ENCODE assay signal across 27 cellular contexts in the genomic region with DNA sequence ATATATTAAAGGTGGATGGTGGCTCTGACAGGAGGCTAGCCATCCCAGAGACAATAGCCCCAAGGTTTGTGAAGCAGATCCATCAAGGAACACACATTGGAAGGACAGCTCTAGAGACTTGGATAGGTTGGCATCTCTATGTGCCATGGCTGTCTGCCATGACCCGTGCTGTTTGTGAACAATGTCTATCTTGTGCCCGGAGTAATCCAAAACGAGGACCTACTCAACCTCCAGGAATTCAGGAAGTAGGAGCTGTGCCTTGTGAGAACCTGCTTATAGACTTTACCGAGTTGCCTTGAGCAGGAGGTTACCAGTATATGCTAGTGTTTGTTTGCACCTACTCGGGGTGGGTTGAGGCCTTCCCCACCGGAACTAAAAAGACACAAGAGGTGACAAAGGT. TPM values are rescaled to one million over a fixed set of nuclear protein-coding genes. Genes with fewer than 3 reads are reported as not detected.
DNase-seq lines count a peak whose midpoint lies in the region; ATAC-seq and TF ChIP-seq lines count a peak whose summit lies in the region.
"Had no signal": no experiment of that assay in that cellular context is flagged by ENCODE, and none has a peak within 500 bp of the region (broad histone marks: within the 10 kb centered on the region; RNA-seq: fewer than 3 reads in every experiment).

No MANE protein-coding gene starts in this region.

- H3K9me3 ChIP-seq in GM23248 (ENCODE audit: low read depth), result no peaks in the 10 kb centered on the region
- no peaks in the 10 kb centered on the region for H3K9me3 ChIP-seq in PC-3 (ENCODE audit: low read length)
- H3K9me3 ChIP-seq in gastrocnemius medialis, result no peaks in the 10 kb centered on the region
- H3K9me3 ChIP-seq: lower lobe of right lung, tibial nerve had no signal

- WGBS in GM23248 (ENCODE audit: low coverage in 1 of 2, low lambda C conversion rate in 2 of 2, missing lambda C conversion rate in 2 of 2), 2 experiments, result 70% methylated on average over 6 of the region's 6 CpGs

- H3K4me3 Mint-ChIP-seq in type B pancreatic cell, result no peak overlapping the region
- H3K4me3 Mint-ChIP-seq in activated T-cell treated with anti-CD3 and anti-CD28 coated beads, Interleukin-2, amount 50 U/mL, for 72 hours, result no peak overlapping the region
- H3K4me3 Mint-ChIP-seq: activated CD8-positive, alpha-beta T cell treated with anti-CD3 and anti-CD28 coated beads for 36 hours; activated naive CD8-positive, alpha-beta T cell treated with anti-CD3 and anti-CD28 coated beads, Interleukin-2, amount 10 ng/mL, durations not matched to agents 7 days and 5 days; central memory CD8-positive, alpha-beta T cell; dendritic cell treated with granulocyte-macrophage colony-stimulating factor and Interleukin-4, amounts not matched to agents 40 ng/mL and 50 ng/mL, for 4 days; endodermal cell; natural killer cell had no signal

- H3K4me2 ChIP-seq in GM23248 (ENCODE audit: unreplicated experiment) (no peak overlapping the region), PC-3 (ENCODE audit: low read length) (no peak overlapping the region)
- H3K4me2 ChIP-seq: smooth muscle cell had no signal

- H3K36me3 ChIP-seq in GM23248 (ENCODE audit: low read depth) (no peaks in the 10 kb centered on the region), PC-3 (ENCODE audit: low read depth, low read length) (no peaks in the 10 kb centered on the region), gastrocnemius medialis (no peaks in the 10 kb centered on the region)
- H3K36me3 ChIP-seq: lower lobe of right lung, tibial nerve had no signal

- POLR2A ChIA-PET in PC-3 (lab: Charles Lee; ENCODE audit: unreplicated experiment), result interaction anchor here (0.6 kb wide), 2 partner anchors 85 to 108 kb away, joined by 3 read pairs; no protein-coding TSS in a partner anchor

- H3K79me2 ChIP-seq in GM23248 (ENCODE audit: insufficient read depth), result no peaks in the 10 kb centered on the region
- H3K79me2 ChIP-seq in PC-3 (ENCODE audit: low read length), result no peaks in the 10 kb centered on the region

- no peaks in the 10 kb centered on the region for H3K36me3 Mint-ChIP-seq in type B pancreatic cell
- H3K36me3 Mint-ChIP-seq in activated T-cell treated with anti-CD3 and anti-CD28 coated beads, Interleukin-2, amount 50 U/mL, for 72 hours (ENCODE audit: insufficient read depth in 2 of 2), result no peaks in the 10 kb centered on the region
- H3K36me3 Mint-ChIP-seq: activated naive CD8-positive, alpha-beta T cell treated with anti-CD3 and anti-CD28 coated beads, Interleukin-2, amount 10 ng/mL, durations not matched to agents 7 days and 5 days; natural killer cell had no signal

- H4K20me1 ChIP-seq in GM23248 (ENCODE audit: insufficient read depth), result no peaks in the 10 kb centered on the region
- H4K20me1 ChIP-seq in PC-3 (ENCODE audit: low read length), result no peaks in the 10 kb centered on the region

- H2AFZ ChIP-seq in GM23248 (no peak overlapping the region), PC-3 (ENCODE audit: low read length) (peak overlapping the region; percentile 11; the same call in 1 of the 2 replicates)

- no peaks in the 10 kb centered on the region for H3K9me3 Mint-ChIP-seq in type B pancreatic cell
- no peaks in the 10 kb centered on the region for H3K9me3 Mint-ChIP-seq in activated T-cell treated with anti-CD3 and anti-CD28 coated beads, Interleukin-2, amount 50 U/mL, for 72 hours
- H3K9me3 Mint-ChIP-seq: activated CD8-positive, alpha-beta T cell treated with anti-CD3 and anti-CD28 coated beads for 36 hours; activated naive CD8-positive, alpha-beta T cell treated with anti-CD3 and anti-CD28 coated beads, Interleukin-2, amount 10 ng/mL, durations not matched to agents 7 days and 5 days; activated T-helper 2 cell treated with anti-CD3 and anti-CD28 coated beads, Interferon-gamma antibody, Interleukin-2, Interleukin-4, amounts not matched to agents 10 μg/mL and 5 μg/mL and 100 μg/mL, durations not matched to agents 14 hours and 24 hours and 36 hours; central memory CD8-positive, alpha-beta T cell; dendritic cell treated with granulocyte-macrophage colony-stimulating factor and Interleukin-4, amounts not matched to agents 40 ng/mL and 50 ng/mL, for 4 days; endodermal cell; natural killer cell had no signal

- H3K9me2 ChIP-seq in GM23248 (ENCODE audit: insufficient read depth) (no peaks in the 10 kb centered on the region), PC-3 (replicated peaks; ENCODE audit: low read length) (no peaks in the 10 kb centered on the region)

- no peak overlapping the region for H3K27ac Mint-ChIP-seq in type B pancreatic cell
- H3K27ac Mint-ChIP-seq in activated T-cell treated with anti-CD3 and anti-CD28 coated beads, Interleukin-2, amount 50 U/mL, for 72 hours, result no peak overlapping the region
- H3K27ac Mint-ChIP-seq: activated CD8-positive, alpha-beta T cell treated with anti-CD3 and anti-CD28 coated beads for 36 hours; activated naive CD8-positive, alpha-beta T cell treated with anti-CD3 and anti-CD28 coated beads, Interleukin-2, amount 10 ng/mL, durations not matched to agents 7 days and 5 days; activated T-helper 2 cell treated with anti-CD3 and anti-CD28 coated beads, Interferon-gamma antibody, Interleukin-2, Interleukin-4, amounts not matched to agents 10 μg/mL and 5 μg/mL and 100 μg/mL, durations not matched to agents 14 hours and 24 hours and 36 hours; dendritic cell treated with granulocyte-macrophage colony-stimulating factor and Interleukin-4, amounts not matched to agents 40 ng/mL and 50 ng/mL, for 4 days; endodermal cell; natural killer cell had no signal

- H3K4me1 Mint-ChIP-seq in type B pancreatic cell (ENCODE audit: unreplicated experiment), result peaks cover 7% of the 10 kb centered on the region
- H3K4me1 Mint-ChIP-seq in activated T-cell treated with anti-CD3 and anti-CD28 coated beads, Interleukin-2, amount 50 U/mL, for 72 hours (ENCODE audit: low read depth), result no peaks in the 10 kb centered on the region
- H3K4me1 Mint-ChIP-seq: activated naive CD8-positive, alpha-beta T cell treated with anti-CD3 and anti-CD28 coated beads, Interleukin-2, amount 10 ng/mL, durations not matched to agents 7 days and 5 days; central memory CD8-positive, alpha-beta T cell; endodermal cell; natural killer cell had no signal

- H3K9ac ChIP-seq in GM23248, result no peak overlapping the region
- H3K9ac ChIP-seq in PC-3 (ENCODE audit: low read length), result no peak overlapping the region

- no TSS peak for BruUV-seq in PC-3 (replicated peaks; lab: Mats Ljungman, UMichigan)

- TF ChIP-seq CTCF in PC-3 (conservative IDR thresholded peaks at IDR 0.05; ENCODE audit: low read depth, low read length), result no peak
- no peak for TF ChIP-seq CTCF in gastrocnemius medialis (IDR thresholded peaks at IDR 0.05 in 4 of 5, conservative IDR thresholded peaks at IDR 0.05 in 1 of 5)
- no peak for TF ChIP-seq CTCF in type B pancreatic cell (conservative IDR thresholded peaks at IDR 0.05)

- peaks cover 14% of the 10 kb centered on the region for H3K4me1 ChIP-seq in GM23248 (ENCODE audit: insufficient read depth)
- peaks cover 17% of the 10 kb centered on the region for H3K4me1 ChIP-seq in PC-3 (ENCODE audit: insufficient read depth, low read length)
- H3K4me1 ChIP-seq in gastrocnemius medialis, result peaks cover 3 to 9% of the 10 kb centered on the region in 2 donors

- in situ Hi-C loops in GM23248 (cut with MboI) (no loop called here), gastrocnemius medialis (cut with MboI; ENCODE audit: low sequenced_read_pairs in 4 of 4) (no loop called here)

- ATAC-seq in PC-3 (peak; percentile 58), esophagus mucosa (peak; percentile 77), gastrocnemius medialis (peak; percentile 83 to 93)
- no peak for ATAC-seq in activated T-cell treated with anti-CD3 and anti-CD28 coated beads, Interleukin-2, amount 50 U/mL, for 72 hours (replicated peaks in 1 of 2)
- ATAC-seq: activated CD4-positive, CD25-positive, alpha-beta regulatory T cell treated with anti-CD3 and anti-CD28 coated beads, Interleukin-2, amount 50 U/mL, for 24 hours; activated CD8-positive, alpha-beta T cell treated with anti-CD3 and anti-CD28 coated beads for 36 hours; lower lobe of right lung; natural killer cell had no signal

- H3K4me3 ChIP-seq in GM23248, result no peak overlapping the region
- no peak overlapping the region for H3K4me3 ChIP-seq in PC-3 (ENCODE audit: low read length)
- no peak overlapping the region for H3K4me3 ChIP-seq in gastrocnemius medialis
- H3K4me3 ChIP-seq: lower lobe of right lung, smooth muscle cell, tibial nerve had no signal

- intact Hi-C loops in PC-3 (cut with micrococcal nuclease) (no loop called here), gastrocnemius medialis (cut with DNase I; ENCODE audit: low total_unique reads) (no loop called here)

- H3K27me3 Mint-ChIP-seq in type B pancreatic cell, result no peaks in the 10 kb centered on the region
- H3K27me3 Mint-ChIP-seq in activated T-cell treated with anti-CD3 and anti-CD28 coated beads, Interleukin-2, amount 50 U/mL, for 72 hours (ENCODE audit: low read depth), result no peaks in the 10 kb centered on the region
- H3K27me3 Mint-ChIP-seq: activated CD8-positive, alpha-beta T cell treated with anti-CD3 and anti-CD28 coated beads for 36 hours; activated naive CD8-positive, alpha-beta T cell treated with anti-CD3 and anti-CD28 coated beads, Interleukin-2, amount 10 ng/mL, durations not matched to agents 7 days and 5 days; central memory CD8-positive, alpha-beta T cell had no signal

- H3K27ac ChIP-seq in GM23248 (no peak overlapping the region), PC-3 (ENCODE audit: low read length) (no peak overlapping the region), gastrocnemius medialis (peak overlapping the region in 2 of 4 donors; percentile 58 to 63)
- H3K27ac ChIP-seq: lower lobe of right lung, tibial nerve had no signal

- CTCF ChIA-PET in PC-3 (lab: Charles Lee), result no interaction called here

- H3F3A ChIP-seq in GM23248 (ENCODE audit: insufficient read depth) (peaks cover 11% of the 10 kb centered on the region), PC-3 (ENCODE audit: low read length, unreplicated experiment) (no peaks in the 10 kb centered on the region)

- no peak for TF ChIP-seq POLR2A in gastrocnemius medialis (IDR thresholded peaks at IDR 0.05)

- H3K27me3 ChIP-seq in GM23248 (replicated peaks; ENCODE audit: insufficient read depth) (no peaks in the 10 kb centered on the region), PC-3 (ENCODE audit: low read length) (no peaks in the 10 kb centered on the region), gastrocnemius medialis (no peaks in the 10 kb centered on the region)
- H3K27me3 ChIP-seq: tibial nerve had no signal

- DNase-seq in GM23248 (peak; percentile 20), PC-3 (peak; percentile 74), gastrocnemius medialis (peak; percentile 74 to 85), type B pancreatic cell (ENCODE audit: extremely low spot score, unreplicated experiment) (no peak)
- DNase-seq in activated T-cell treated with anti-CD3 and anti-CD28 coated beads, Interleukin-2, amount 50 U/mL, for 72 hours, result no peak
- no peak for DNase-seq in stimulated activated CD4-positive, alpha-beta T cell treated with anti-CD3 and anti-CD28 coated beads, Interleukin-2, amount 100 ng/mL, for 24 hours
- DNase-seq: activated CD8-positive, alpha-beta T cell treated with anti-CD3 and anti-CD28 coated beads for 36 hours; activated naive CD8-positive, alpha-beta T cell treated with anti-CD3 and anti-CD28 coated beads, Interleukin-2, amount 10 ng/mL, durations not matched to agents 7 days and 5 days; endodermal cell; islet precursor cell; Kasumi-1; lower lobe of right lung; natural killer cell; NCI-H1105; NCI-H1930; NCI-H526; occipital lobe; retina; stimulated activated CD4-positive, alpha-beta T cell treated with anti-CD3 and anti-CD28 coated beads, Interleukin-1b, Interleukin-23, amount 100 ng/mL, for 48 hours; T-helper 1 cell had no signal

RNA-seq across cellular contexts. Expression of a gene that starts 43.1 kb away (rescaled TPM):
- 11.6 and 19.8 TPM in 2 replicates for total RNA-seq in GM23248 (2014; rRNA removed; shearing (Covaris generic))
- 3.6 TPM in 2 replicates for polyA plus RNA-seq in GM23248 (2016; fragmentation: Nextera tagmentation; extraction: Ambion mirVana)
- total RNA-seq in PC-3 (2014; rRNA removed) (22.0 and 22.3 TPM in 2 replicates), esophagus mucosa (32.1 TPM), gastrocnemius medialis (10 to 100 TPM in 3 of 4 donors, 1 to 10 TPM in 1; 8.5 to 30.6 (median 17.0) TPM), type B pancreatic cell (ENCODE audit: low replicate concordance) (38.8 and 44.9 TPM in 2 replicates)
- total RNA-seq in activated T-cell treated with anti-CD3 and anti-CD28 coated beads, Interleukin-2, amount 50 U/mL, for 72 hours, result 10 to 100 TPM; 35.0 to 38.9 TPM

RNA-seq across cellular contexts. Expression of a gene that starts 43.7 kb away (rescaled TPM):
- under 0.01 TPM in 1 of 2 replicates, not detected in the other for total RNA-seq in GM23248 (2014; rRNA removed; shearing (Covaris generic))
- polyA plus RNA-seq in GM23248 (2016; fragmentation: Nextera tagmentation; extraction: Ambion mirVana), result 0.15 and 0.24 TPM in 2 replicates
- total RNA-seq in PC-3 (2014; rRNA removed), result not detected in 2 replicates
- total RNA-seq in esophagus mucosa, result 0.04 TPM
- not detected for total RNA-seq in gastrocnemius medialis
- 1.2 and 1.4 TPM in 2 replicates for total RNA-seq in type B pancreatic cell (ENCODE audit: low replicate concordance)
- total RNA-seq in activated T-cell treated with anti-CD3 and anti-CD28 coated beads, Interleukin-2, amount 50 U/mL, for 72 hours, result 1 to 10 TPM; 2.4 to 4.8 TPM
- total RNA-seq: smooth muscle cell had no signal

RNA-seq across cellular contexts. Expression of a gene that starts 58.1 kb away (rescaled TPM):
- 93.3 and 99.2 TPM in 2 replicates for total RNA-seq in GM23248 (2014; rRNA removed; shearing (Covaris generic))
- polyA plus RNA-seq in GM23248 (2016; fragmentation: Nextera tagmentation; extraction: Ambion mirVana), result 139 and 140 TPM in 2 replicates
- total RNA-seq in PC-3 (2014; rRNA removed), result 58.3 and 72.3 TPM in 2 replicates
- total RNA-seq in esophagus mucosa, result 104 TPM
- total RNA-seq in gastrocnemius medialis, result 100 to 1,000 TPM; 719 to 936 (median 781) TPM
- 110 and 123 TPM in 2 replicates for total RNA-seq in type B pancreatic cell (ENCODE audit: low replicate concordance)
- 10 to 100 TPM; 79.7 to 89.0 TPM for total RNA-seq in activated T-cell treated with anti-CD3 and anti-CD28 coated beads, Interleukin-2, amount 50 U/mL, for 72 hours

RNA-seq across cellular contexts. Expression of a gene that starts 58.4 kb away (rescaled TPM):
- 106 and 121 TPM in 2 replicates for total RNA-seq in GM23248 (2014; rRNA removed; shearing (Covaris generic))
- 122 and 125 TPM in 2 replicates for polyA plus RNA-seq in GM23248 (2016; fragmentation: Nextera tagmentation; extraction: Ambion mirVana)
- total RNA-seq in PC-3 (2014; rRNA removed) (128 and 131 TPM in 2 replicates), esophagus mucosa (109 TPM), gastrocnemius medialis (100 to 1,000 TPM; 443 to 480 (median 462) TPM), type B pancreatic cell (ENCODE audit: low replicate concordance) (125 and 137 TPM in 2 replicates)
- total RNA-seq in activated T-cell treated with anti-CD3 and anti-CD28 coated beads, Interleukin-2, amount 50 U/mL, for 72 hours, result 100 to 1,000 TPM; 108 TPM

Comparison
In these comparisons a context has a peak if more than half of its experiments do, and no peak if none do; other contexts are left out.
1. DNase-seq: peak in GM23248 (single experiment), PC-3 (single experiment) and gastrocnemius medialis (2 of 2); none in type B pancreatic cell (single experiment), activated T-cell treated with anti-CD3 and anti-CD28 coated beads, Interleukin-2, amount 50 U/mL, for 72 hours (0 of 2) and stimulated activated CD4-positive, alpha-beta T cell treated with anti-CD3 and anti-CD28 coated beads, Interleukin-2, amount 100 ng/mL, for 24 hours (0 of 2).
2. ATAC-seq: peak in PC-3 (single experiment), esophagus mucosa (single experiment) and gastrocnemius medialis (2 of 2); none in activated T-cell treated with anti-CD3 and anti-CD28 coated beads, Interleukin-2, amount 50 U/mL, for 72 hours (0 of 2).